Comparison of ENCODE assay signal across 8 cellular contexts in the genomic region with DNA sequence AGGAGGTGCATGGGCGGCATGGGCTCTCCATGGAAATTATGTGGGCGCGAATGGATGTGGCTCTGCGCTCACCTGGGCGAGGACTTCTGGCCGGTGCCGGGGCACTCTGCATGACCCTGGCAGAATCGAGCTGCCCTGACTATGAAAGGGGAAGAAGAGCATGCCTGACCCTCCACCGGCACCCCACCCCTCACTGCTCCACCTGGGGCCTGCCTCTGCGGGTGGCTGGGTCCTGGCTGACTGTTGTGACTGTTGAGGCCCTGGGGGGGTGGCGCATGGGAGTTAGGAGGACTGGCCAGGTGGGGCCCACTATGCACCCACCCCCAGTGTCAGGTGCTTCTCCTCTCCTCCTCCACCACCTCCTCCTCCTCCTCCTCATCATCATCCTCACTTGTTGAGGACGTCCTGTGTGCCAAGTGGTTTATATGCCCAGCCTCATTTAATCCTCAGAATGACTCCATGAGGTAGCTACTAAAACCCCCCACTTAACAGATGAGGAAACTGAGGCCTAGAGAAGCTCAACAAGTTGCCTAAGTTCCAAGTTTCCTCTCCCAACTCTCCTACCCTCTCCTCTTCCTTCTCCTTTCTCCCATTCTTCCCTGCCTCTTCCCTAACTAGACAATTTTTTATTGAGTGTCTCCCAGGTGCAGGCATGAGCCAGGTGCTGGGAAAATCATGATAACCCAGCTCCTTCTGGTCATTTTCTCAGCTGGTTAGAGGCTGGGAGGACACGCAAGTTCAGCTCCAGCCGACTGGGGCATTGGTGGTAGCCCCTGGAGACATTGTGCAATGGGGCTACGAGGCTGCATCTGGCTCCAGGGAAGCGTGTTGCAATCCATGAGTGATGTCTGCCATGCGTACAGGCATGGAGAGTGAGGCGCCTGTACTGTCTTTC. TPM values are rescaled to one million over a fixed set of nuclear protein-coding genes. Genes with fewer than 3 reads are reported as not detected.
DNase-seq lines count a peak whose midpoint lies in the region; ATAC-seq and TF ChIP-seq lines count a peak whose summit lies in the region.

No MANE protein-coding gene starts in this region.

- POLR2A ChIA-PET in CD4-positive, alpha-beta memory T cell (lab: Charles Lee; ENCODE audit: partially characterized antibody): interaction anchor here (0.6 to 2.7 kb wide), 4 partner anchors 16 to 378 kb away, joined by 3 to 13 read pairs (median 4); partner anchors contain the start of gene LTO1
- POLR2A ChIA-PET in naive thymus-derived CD8-positive, alpha-beta T cell (lab: Charles Lee): interaction anchor here (0.7 to 5.3 kb wide), 4 partner anchors 14 to 64 kb away, joined by 3 to 43 read pairs (median 3); no protein-coding TSS in a partner anchor

- DNase-seq in CD4-positive, alpha-beta memory T cell: no peak
- DNase-seq in NCI-H226 (peak; percentile 89), chondrocyte (ENCODE audit: low spot score) (no peak), islet precursor cell (no peak), GM13976 (ENCODE audit: low spot score) (no peak)
- DNase-seq in naive thymus-derived CD8-positive, alpha-beta T cell: no peak
- no peak for DNase-seq in activated T-helper 2 cell treated with anti-CD3 and anti-CD28 coated beads, Interferon-gamma antibody, Interleukin-2, Interleukin-4, amounts not matched to agents 10 μg/mL and 5 μg/mL and 100 μg/mL, durations not matched to agents 14 hours and 24 hours and 36 hours (ENCODE audit: low spot score)

- no peaks in the 10 kb centered on the region for H3K36me3 ChIP-seq in CD4-positive, alpha-beta memory T cell (ENCODE audit: insufficient read depth, low read length)

- no peaks in the 10 kb centered on the region for H3K36me3 Mint-ChIP-seq in CD4-positive, alpha-beta memory T cell
- no peaks in the 10 kb centered on the region for H3K36me3 Mint-ChIP-seq in chondrocyte (ENCODE audit: low read depth)
- H3K36me3 Mint-ChIP-seq in naive thymus-derived CD8-positive, alpha-beta T cell: no peaks in the 10 kb centered on the region
- no peaks in the 10 kb centered on the region for H3K36me3 Mint-ChIP-seq in activated T-helper 2 cell treated with anti-CD3 and anti-CD28 coated beads, Interferon-gamma antibody, Interleukin-2, Interleukin-4, amounts not matched to agents 10 μg/mL and 5 μg/mL and 100 μg/mL, durations not matched to agents 14 hours and 24 hours and 36 hours (ENCODE audit: low read depth)

- H3K4me1 ChIP-seq in CD4-positive, alpha-beta memory T cell (ENCODE audit: insufficient read depth, low read length): peaks cover 65% of the 10 kb centered on the region

- ATAC-seq in naive thymus-derived CD8-positive, alpha-beta T cell: no peak
- no peak for ATAC-seq in HG02763 (IDR thresholded peaks at IDR 0.05; ENCODE audit: unreplicated experiment)

- TF ChIP-seq CTCF in chondrocyte (IDR thresholded peaks at IDR 0.05): no peak
- TF ChIP-seq CTCF in GM13976 (IDR thresholded peaks at IDR 0.05; ENCODE audit: borderline replicate concordance, control extremely low read depth, extremely low read depth, insufficient read depth, missing control alignments): no peak

- H3K4me1 Mint-ChIP-seq in CD4-positive, alpha-beta memory T cell: peaks cover 40 to 69% (median 55%) of the 10 kb centered on the region in 4 donors
- peaks cover 54% of the 10 kb centered on the region for H3K4me1 Mint-ChIP-seq in chondrocyte (ENCODE audit: low read depth)
- H3K4me1 Mint-ChIP-seq in naive thymus-derived CD8-positive, alpha-beta T cell: peaks cover 30 to 72% (median 50%) of the 10 kb centered on the region in 4 donors
- H3K4me1 Mint-ChIP-seq in activated T-helper 2 cell treated with anti-CD3 and anti-CD28 coated beads, Interferon-gamma antibody, Interleukin-2, Interleukin-4, amounts not matched to agents 10 μg/mL and 5 μg/mL and 100 μg/mL, durations not matched to agents 14 hours and 24 hours and 36 hours (ENCODE audit: low read depth): peaks cover 43% of the 10 kb centered on the region

- in situ Hi-C loops in GM13976 (cut with MboI; ENCODE audit: low sequenced_read_pairs, unreplicated experiment): loop anchor here (25.0 kb wide), 2 partner anchors 184 to 341 kb away; partner anchors contain the start of gene CCND1

- H3K27ac ChIP-seq in CD4-positive, alpha-beta memory T cell (ENCODE audit: low read depth, low read length): no peak overlapping the region

- H3K27me3 Mint-ChIP-seq in CD4-positive, alpha-beta memory T cell: no peaks in the 10 kb centered on the region
- H3K27me3 Mint-ChIP-seq in chondrocyte (ENCODE audit: low read depth): no peaks in the 10 kb centered on the region
- no peaks in the 10 kb centered on the region for H3K27me3 Mint-ChIP-seq in naive thymus-derived CD8-positive, alpha-beta T cell
- no peaks in the 10 kb centered on the region for H3K27me3 Mint-ChIP-seq in activated T-helper 2 cell treated with anti-CD3 and anti-CD28 coated beads, Interferon-gamma antibody, Interleukin-2, Interleukin-4, amounts not matched to agents 10 μg/mL and 5 μg/mL and 100 μg/mL, durations not matched to agents 14 hours and 24 hours and 36 hours (ENCODE audit: low read depth)

- H3K27ac Mint-ChIP-seq in CD4-positive, alpha-beta memory T cell: peak overlapping the region in 4 of 7 donors; percentile 13 to 90 (median 62)
- peak overlapping the region; percentile 91 for H3K27ac Mint-ChIP-seq in chondrocyte (ENCODE audit: unreplicated experiment)
- H3K27ac Mint-ChIP-seq in naive thymus-derived CD8-positive, alpha-beta T cell: peak overlapping the region in 5 of 10 donors; percentile 25 to 91 (median 75)
- H3K27ac Mint-ChIP-seq in activated T-helper 2 cell treated with anti-CD3 and anti-CD28 coated beads, Interferon-gamma antibody, Interleukin-2, Interleukin-4, amounts not matched to agents 10 μg/mL and 5 μg/mL and 100 μg/mL, durations not matched to agents 14 hours and 24 hours and 36 hours: no peak overlapping the region

- intact Hi-C loops in CD4-positive, alpha-beta memory T cell (cut with micrococcal nuclease): no loop called here
- intact Hi-C loops in activated T-helper 2 cell treated with anti-CD3 and anti-CD28 coated beads, Interferon-gamma antibody, Interleukin-2, Interleukin-4, amounts not matched to agents 10 μg/mL and 5 μg/mL and 100 μg/mL, durations not matched to agents 14 hours and 24 hours and 36 hours (cut with micrococcal nuclease): loop anchor here (2.0 to 5.0 kb wide), 6 partner anchors 21 to 174 kb away; no protein-coding TSS in a partner anchor

- H3K27me3 ChIP-seq in CD4-positive, alpha-beta memory T cell (ENCODE audit: insufficient read depth, low read length): no peaks in the 10 kb centered on the region

- peak overlapping the region in 7 of 8 donors; percentile 79 to 93 (median 85) for H3K4me3 Mint-ChIP-seq in CD4-positive, alpha-beta memory T cell
- no peak overlapping the region for H3K4me3 Mint-ChIP-seq in chondrocyte (ENCODE audit: unreplicated experiment)
- H3K4me3 Mint-ChIP-seq in naive thymus-derived CD8-positive, alpha-beta T cell: peak overlapping the region; percentile 59 to 89 (median 80)
- H3K4me3 Mint-ChIP-seq in activated T-helper 2 cell treated with anti-CD3 and anti-CD28 coated beads, Interferon-gamma antibody, Interleukin-2, Interleukin-4, amounts not matched to agents 10 μg/mL and 5 μg/mL and 100 μg/mL, durations not matched to agents 14 hours and 24 hours and 36 hours (ENCODE audit: low read depth): no peak overlapping the region

- CTCF ChIA-PET in CD4-positive, alpha-beta memory T cell (lab: Charles Lee; ENCODE audit: partially characterized antibody): interaction anchor here (1.6 to 5.1 kb wide), 2 partner anchors 11 to 347 kb away, joined by 3 to 52 read pairs; partner anchors contain the start of gene CCND1

- no peaks in the 10 kb centered on the region for H3K9me3 ChIP-seq in CD4-positive, alpha-beta memory T cell (ENCODE audit: control insufficient read depth in 1 of 2, low read length in 2 of 2)

- peaks cover 0 to 3% (median 0%) of the 10 kb centered on the region in 8 donors for H3K9me3 Mint-ChIP-seq in CD4-positive, alpha-beta memory T cell
- H3K9me3 Mint-ChIP-seq in chondrocyte (ENCODE audit: low read depth): peaks cover 2% of the 10 kb centered on the region
- peaks cover 0 to 2% (median 0%) of the 10 kb centered on the region in 9 donors for H3K9me3 Mint-ChIP-seq in naive thymus-derived CD8-positive, alpha-beta T cell
- no peaks in the 10 kb centered on the region for H3K9me3 Mint-ChIP-seq in activated T-helper 2 cell treated with anti-CD3 and anti-CD28 coated beads, Interferon-gamma antibody, Interleukin-2, Interleukin-4, amounts not matched to agents 10 μg/mL and 5 μg/mL and 100 μg/mL, durations not matched to agents 14 hours and 24 hours and 36 hours

- peak overlapping the region; percentile 13 to 33 for H3K4me3 ChIP-seq in CD4-positive, alpha-beta memory T cell (ENCODE audit: low read length in 2 of 2)

RNA-seq across cellular contexts. Expression of gene MYEOV, which starts 2.3 kb away (rescaled TPM):
- not detected for total RNA-seq in CD4-positive, alpha-beta memory T cell
- not detected for polyA plus RNA-seq in CD4-positive, alpha-beta memory T cell
- total RNA-seq in chondrocyte: 0.87 TPM in 1 of 3 replicates, not detected in the others
- not detected for total RNA-seq in naive thymus-derived CD8-positive, alpha-beta T cell
- not detected for polyA plus RNA-seq in naive thymus-derived CD8-positive, alpha-beta T cell
- 0.09 TPM in 1 of 2 replicates, not detected in the other for total RNA-seq in activated T-helper 2 cell treated with anti-CD3 and anti-CD28 coated beads, Interferon-gamma antibody, Interleukin-2, Interleukin-4, amounts not matched to agents 10 μg/mL and 5 μg/mL and 100 μg/mL, durations not matched to agents 14 hours and 24 hours and 36 hours

Comparison
In these comparisons a context has a peak if more than half of its experiments do, and no peak if none do; other contexts are left out.
1. H3K4me3 Mint-ChIP-seq: peak in CD4-positive, alpha-beta memory T cell (7 of 8) and naive thymus-derived CD8-positive, alpha-beta T cell (10 of 10); none in chondrocyte (single experiment) and activated T-helper 2 cell treated with anti-CD3 and anti-CD28 coated beads, Interferon-gamma antibody, Interleukin-2, Interleukin-4, amounts not matched to agents 10 μg/mL and 5 μg/mL and 100 μg/mL, durations not matched to agents 14 hours and 24 hours and 36 hours (single experiment).